In genomic region chr9:33163433-33164137, GRCh38 we compare ENCODE assay signal across 9 cellular contexts. TPM values are rescaled to one million over a fixed set of nuclear protein-coding genes. Genes with fewer than 3 reads are reported as not detected.
A peak's percentile ranks its signal among the peaks of the same experiment; 100 is the strongest.
DNase-seq lines count a peak whose midpoint lies in the region; ATAC-seq and TF ChIP-seq lines count a peak whose summit lies in the region.
"Had no signal": no experiment of that assay in that cellular context is flagged by ENCODE, and none has a peak within 500 bp of the region (broad histone marks: within the 10 kb centered on the region; RNA-seq: fewer than 3 reads in every experiment).

No MANE protein-coding gene starts in this region.

- TF ChIP-seq CTCF in Calu3 (IDR thresholded peaks at IDR 0.05; ENCODE audit: unreplicated experiment) (no peak), Peyer's patch (IDR thresholded peaks at IDR 0.05) (no peak), fibroblast of mammary gland (conservative IDR thresholded peaks at IDR 0.05; ENCODE audit: control insufficient read depth, insufficient read depth, low read depth, low read length) (no peak), sigmoid colon (IDR thresholded peaks at IDR 0.05) (no peak)

- peaks cover 63% of the 10 kb centered on the region for H3K36me3 Mint-ChIP-seq in Calu3 (ENCODE audit: insufficient read depth, unreplicated experiment)

- no peaks in the 10 kb centered on the region for H3K9me3 ChIP-seq in Peyer's patch
- H3K9me3 ChIP-seq in sigmoid colon: no peaks in the 10 kb centered on the region

- intact Hi-C loops in Calu3 (cut with micrococcal nuclease; ENCODE audit: unreplicated experiment): loop anchor here (5.0 kb wide), 2 partner anchors 59 to 81 kb away; no protein-coding TSS in a partner anchor
- intact Hi-C loops in sigmoid colon (cut with DNase I): loop anchor here (10.0 kb wide), 1 partner anchor 589 kb away; the partner anchor contains the start of gene NDUFB6

- H3K27ac Mint-ChIP-seq in Calu3 (ENCODE audit: unreplicated experiment): peak overlapping the region; percentile 87

- H3K4me1 ChIP-seq in Peyer's patch: peaks cover 33 to 72% (median 51%) of the 10 kb centered on the region in 4 donors
- peaks cover 0 to 85% (median 81%) of the 10 kb centered on the region in 4 donors for H3K4me1 ChIP-seq in sigmoid colon

- H3K27me3 Mint-ChIP-seq in Calu3 (ENCODE audit: unreplicated experiment): no peaks in the 10 kb centered on the region

- peaks cover 65% of the 10 kb centered on the region for H3K4me1 Mint-ChIP-seq in Calu3 (ENCODE audit: low read depth, unreplicated experiment)

- H3K4me3 ChIP-seq in Peyer's patch (peak overlapping the region in 3 of 4 donors; percentile 1 to 99 (median 24)), fibroblast of mammary gland (ENCODE audit: control insufficient read depth, low read depth, low read length) (peak overlapping the region; percentile 94), sigmoid colon (peak overlapping the region in 1 of 4 donors; percentile 79)

- H3K4me3 Mint-ChIP-seq in Calu3 (ENCODE audit: low read depth, unreplicated experiment): peak overlapping the region; percentile 87

- TF ChIP-seq POLR2A in Peyer's patch (IDR thresholded peaks at IDR 0.05): no peak
- TF ChIP-seq POLR2A in sigmoid colon (IDR thresholded peaks at IDR 0.05): no peak

- no peak for DNase-seq in Calu3
- DNase-seq in Peyer's patch: no peak
- no peak for DNase-seq in fibroblast of mammary gland (ENCODE audit: low read depth)
- DNase-seq in sigmoid colon: no peak
- DNase-seq in NCI-H2081 treated with DMSO at 0.1 percent for 48 hours (lab: John Stamatoyannopoulos, UW): no peak
- DNase-seq in middle frontal gyrus (ENCODE audit: extremely low spot score, low spot score): no peak
- DNase-seq in HUDEP-2 (lab: John Stamatoyannopoulos, UW; ENCODE audit: unreplicated experiment in 76 of 76): no peak
- DNase-seq: SHP77 had no signal

- H3K9me3 Mint-ChIP-seq in Calu3 (ENCODE audit: low read depth, unreplicated experiment): no peaks in the 10 kb centered on the region

- CTCF ChIA-PET in Calu3 (lab: Charles Lee): no interaction called here

- BruUV-seq in Calu3 (replicated peaks; lab: Mats Ljungman, UMichigan): no TSS peak

- no peak for TF ChIP-seq EP300 in sigmoid colon (IDR thresholded peaks at IDR 0.05)

- no peaks in the 10 kb centered on the region for H3K27me3 ChIP-seq in Peyer's patch
- H3K27me3 ChIP-seq in sigmoid colon: no peaks in the 10 kb centered on the region

- WGBS in sigmoid colon, 2 donors: 82 to 87% methylated on average over 8 of the region's 8 CpGs

- H3K27ac ChIP-seq in Peyer's patch (peak overlapping the region; percentile 85 to 98 (median 92)), sigmoid colon (peak overlapping the region; percentile 83 to 98 (median 92))

- ATAC-seq in HG02610 (IDR thresholded peaks at IDR 0.05; ENCODE audit: unreplicated experiment): no peak

- H3K36me3 ChIP-seq in Peyer's patch: no peaks in the 10 kb centered on the region
- no peaks in the 10 kb centered on the region for H3K36me3 ChIP-seq in sigmoid colon

RNA-seq across cellular contexts. Expression of gene B4GALT1, which starts 3.6 kb away (rescaled TPM):
- total RNA-seq in Calu3 (2022): 69.5 and 71.1 TPM in 2 replicates
- total RNA-seq in Peyer's patch: 10 to 100 TPM; 26.4 to 65.3 (median 44.1) TPM
- 10 to 100 TPM; 20.3 to 28.0 (median 25.0) TPM for total RNA-seq in sigmoid colon
- 100 to 1,000 TPM in 1 of 3 donors, 10 to 100 TPM in 2; 24.0 to 107 (median 61.5) TPM for polyA plus RNA-seq in sigmoid colon
